35 cellular contexts compared by ENCODE assay signal in the genomic region with DNA sequence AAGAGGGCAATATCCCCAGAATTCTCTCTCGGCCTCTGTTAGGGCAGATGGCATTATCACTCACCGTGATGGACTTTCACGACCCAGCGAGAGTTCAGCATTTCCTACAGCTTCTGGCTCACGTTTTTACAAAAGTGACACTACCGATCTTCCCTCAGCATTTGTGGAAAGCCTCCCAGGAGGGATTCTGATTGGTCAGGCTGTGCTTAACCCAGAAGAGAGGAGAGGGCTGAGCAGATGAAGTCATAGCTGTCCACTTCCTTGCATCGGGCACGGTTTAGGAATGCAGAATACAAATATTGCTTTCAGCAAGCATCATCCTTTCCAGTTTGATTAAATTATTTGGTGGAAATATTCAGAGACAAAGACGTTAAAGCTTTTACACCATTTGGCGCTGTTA.
"Had no signal": no experiment of that assay in that cellular context is flagged by ENCODE, and none has a peak within 500 bp of the region (broad histone marks: within the 10 kb centered on the region; RNA-seq: fewer than 3 reads in every experiment).

No MANE protein-coding gene starts in this region.

- H3K4me3 ChIP-seq: ascending aorta, cardiac muscle cell, PC-9, SJSA1 had no signal

- H3K9me3 Mint-ChIP-seq: activated T-helper 17 cell treated with anti-CD3 and anti-CD28 coated beads, Interleukin-2, amount 50 U/mL, for 72 hours; central memory CD8-positive, alpha-beta T cell; T-helper 2 cell treated with Interferon-gamma antibody and Interleukin-4, amounts not matched to agents 5 μg/mL and 100 μg/mL, for 36 hours had no signal

- H3K36me3 ChIP-seq: ascending aorta, cardiac muscle cell, SJSA1 had no signal

- H3K9me3 ChIP-seq: SK-N-SH had no signal

- H2AFZ ChIP-seq: PC-9 had no signal

- ATAC-seq: activated CD4-positive, CD25-positive, alpha-beta regulatory T cell treated with anti-CD3 and anti-CD28 coated beads, Interleukin-2, amount 50 U/mL, for 24 hours; activated CD8-positive, alpha-beta memory T cell treated with anti-CD3 and anti-CD28 coated beads, Interleukin-2, amount 10 ng/mL, durations not matched to agents 7 days and 5 days; activated T-cell treated with anti-CD3 and anti-CD28 coated beads, Interleukin-2, amount 50 U/mL, for 72 hours; activated T-helper 17 cell treated with anti-CD3 and anti-CD28 coated beads, Interleukin-2, amount 50 U/mL, for 72 hours; WTC11 had no signal

- H3K27me3 ChIP-seq: ascending aorta, cardiac muscle cell, SJSA1 had no signal

- DNase-seq: activated CD4-positive, alpha-beta memory T cell treated with anti-CD3 and anti-CD28 coated beads, Interleukin-2, amount 10 ng/mL, durations not matched to agents 7 days and 5 days; activated CD4-positive, alpha-beta T cell treated with anti-CD3 and anti-CD28 coated beads for 4 hours; activated CD8-positive, alpha-beta memory T cell treated with anti-CD3 and anti-CD28 coated beads for 24 hours; activated CD8-positive, alpha-beta memory T cell treated with anti-CD3 and anti-CD28 coated beads, Interleukin-2, amount 10 ng/mL, durations not matched to agents 7 days and 5 days; activated CD8-positive, alpha-beta memory T cell treated with anti-CD3 and anti-CD28 coated beads, Interleukin-2, amount 50 U/mL, for 48 hours; activated effector memory CD4-positive, alpha-beta T cell treated with anti-CD3 and anti-CD28 coated beads, Interleukin-2, amount 50 U/mL, for 16 hours; activated naive CD4-positive, alpha-beta T cell; activated naive CD4-positive, alpha-beta T cell treated with anti-CD3 and anti-CD28 coated beads, Interleukin-2, amount 50 U/mL, for 16 hours; activated naive CD8-positive, alpha-beta T cell treated with anti-CD3 and anti-CD28 coated beads for 36 hours; activated T-cell treated with anti-CD3 and anti-CD28 coated beads, Interleukin-2, amount 50 U/mL, for 72 hours; amniotic stem cell; MM.1S; NCI-H1092 treated with DMSO at 0.1 percent for 48 hours; NCI-H1417; NCI-H146; NCI-H187; NCI-H2029 treated with DMSO at 0.1 percent for 48 hours; NCI-H2107; NCI-H2171; NCI-H510A; NCI-H526; NCI-H748 treated with DMSO at 0.1 percent for 48 hours; PC-9; SHP77; SK-N-SH had no signal

- H3K27ac ChIP-seq: ascending aorta, cardiac muscle cell, KMS-11, PC-9, SJSA1 had no signal

- H3K4me2 ChIP-seq: KMS-11, PC-9, SK-N-SH had no signal

- H3K9ac ChIP-seq: KMS-11, SK-N-SH had no signal

- H3K36me3 Mint-ChIP-seq: activated CD8-positive, alpha-beta memory T cell treated with anti-CD3 and anti-CD28 coated beads, Interleukin-2, amount 10 ng/mL, durations not matched to agents 7 days and 5 days; activated naive CD8-positive, alpha-beta T cell treated with anti-CD3 and anti-CD28 coated beads for 36 hours had no signal

- H3K4me1 ChIP-seq: ascending aorta, SJSA1 had no signal

- H3K4me1 Mint-ChIP-seq: activated CD4-positive, alpha-beta memory T cell treated with anti-CD3 and anti-CD28 coated beads, Interleukin-2, amount 10 ng/mL, durations not matched to agents 7 days and 5 days; activated CD8-positive, alpha-beta memory T cell treated with anti-CD3 and anti-CD28 coated beads, Interleukin-2, amount 10 ng/mL, durations not matched to agents 7 days and 5 days; activated naive CD8-positive, alpha-beta T cell treated with anti-CD3 and anti-CD28 coated beads for 36 hours; activated T-helper 17 cell treated with anti-CD3 and anti-CD28 coated beads, Interleukin-2, amount 50 U/mL, for 72 hours; central memory CD8-positive, alpha-beta T cell; WTC11 had no signal

- H3K27ac Mint-ChIP-seq: activated CD4-positive, alpha-beta memory T cell treated with anti-CD3 and anti-CD28 coated beads, Interleukin-2, amount 10 ng/mL, durations not matched to agents 7 days and 5 days; activated CD8-positive, alpha-beta memory T cell treated with anti-CD3 and anti-CD28 coated beads, Interleukin-2, amount 10 ng/mL, durations not matched to agents 7 days and 5 days; activated naive CD8-positive, alpha-beta T cell treated with anti-CD3 and anti-CD28 coated beads for 36 hours; activated T-cell treated with anti-CD3 and anti-CD28 coated beads, Interleukin-2, amount 50 U/mL, for 72 hours; activated T-helper 17 cell treated with anti-CD3 and anti-CD28 coated beads, Interleukin-2, amount 50 U/mL, for 72 hours; T-helper 1 cell treated with Interleukin-12 subunit alpha and Interleukin-12 subunit beta and Interleukin-4 antibody, amounts not matched to agents 30 μg/mL and 1 μg/mL, for 36 hours; T-helper 2 cell treated with Interferon-gamma antibody and Interleukin-4, amounts not matched to agents 5 μg/mL and 100 μg/mL, for 36 hours; WTC11 had no signal

- H3K4me3 Mint-ChIP-seq: activated CD4-positive, alpha-beta memory T cell treated with anti-CD3 and anti-CD28 coated beads, Interleukin-2, amount 10 ng/mL, durations not matched to agents 7 days and 5 days; activated CD8-positive, alpha-beta memory T cell treated with anti-CD3 and anti-CD28 coated beads, Interleukin-2, amount 10 ng/mL, durations not matched to agents 7 days and 5 days; activated naive CD8-positive, alpha-beta T cell treated with anti-CD3 and anti-CD28 coated beads for 36 hours; activated T-cell treated with anti-CD3 and anti-CD28 coated beads, Interleukin-2, amount 50 U/mL, for 72 hours; activated T-helper 17 cell treated with anti-CD3 and anti-CD28 coated beads, Interleukin-2, amount 50 U/mL, for 72 hours; central memory CD8-positive, alpha-beta T cell; T-helper 1 cell treated with Interleukin-12 subunit alpha and Interleukin-12 subunit beta and Interleukin-4 antibody, amounts not matched to agents 30 μg/mL and 1 μg/mL, for 36 hours; T-helper 2 cell treated with Interferon-gamma antibody and Interleukin-4, amounts not matched to agents 5 μg/mL and 100 μg/mL, for 36 hours; WTC11 had no signal

- H3K27me3 Mint-ChIP-seq: activated CD4-positive, alpha-beta memory T cell treated with anti-CD3 and anti-CD28 coated beads, Interleukin-2, amount 10 ng/mL, durations not matched to agents 7 days and 5 days; activated CD8-positive, alpha-beta memory T cell treated with anti-CD3 and anti-CD28 coated beads, Interleukin-2, amount 10 ng/mL, durations not matched to agents 7 days and 5 days; activated T-helper 17 cell treated with anti-CD3 and anti-CD28 coated beads, Interleukin-2, amount 50 U/mL, for 72 hours; central memory CD8-positive, alpha-beta T cell had no signal
